7 cellular contexts compared by ENCODE assay signal in the genomic region with DNA sequence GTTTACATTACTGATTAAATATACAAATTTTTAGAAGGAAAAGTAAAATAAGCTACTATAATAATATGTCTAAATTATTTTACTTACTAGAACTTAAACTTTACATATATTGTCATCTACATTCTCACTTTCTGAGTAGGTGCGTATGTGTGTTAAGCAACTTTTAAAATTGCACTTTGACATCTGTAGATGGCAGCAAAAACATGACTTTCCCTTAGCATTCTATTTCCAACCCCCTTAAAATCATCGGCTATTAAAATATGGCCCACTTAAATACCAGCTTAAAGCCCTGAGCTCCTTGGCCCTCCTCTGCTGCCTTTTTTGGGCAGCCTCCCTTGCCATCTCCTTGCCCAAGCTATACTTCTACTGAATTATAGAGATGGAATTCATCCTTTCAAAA.
A peak's percentile ranks its signal among the peaks of the same experiment; 100 is the strongest.
DNase-seq lines count a peak whose midpoint lies in the region; ATAC-seq and TF ChIP-seq lines count a peak whose summit lies in the region.

No MANE protein-coding gene starts in this region.

- no peaks in the 10 kb centered on the region for H3K79me2 ChIP-seq in mammary epithelial cell (ENCODE audit: insufficient read depth, low read length)

- CTCF ChIA-PET in mammary epithelial cell (lab: Charles Lee; ENCODE audit: low non-redundant PET), result interaction anchor here (0.6 to 1.2 kb wide), 4 partner anchors 277 to 566 kb away, joined by 3 to 8 read pairs (median 4); a partner anchor contains a TSS

- ATAC-seq in psoas muscle (no peak), HG03025 (IDR thresholded peaks at IDR 0.05; ENCODE audit: low FRiP score, unreplicated experiment) (no peak)

- H3K4me3 ChIP-seq in GM12875 (ENCODE audit: low read depth, low read length) (no peak overlapping the region), mammary epithelial cell (replicated peaks in 1 of 3; ENCODE audit: insufficient read depth in 1 of 3, low read depth in 2 of 3, low read length in 3 of 3) (no peak overlapping the region), psoas muscle (no peak overlapping the region), stomach (no peak overlapping the region)

- intact Hi-C loops in mammary epithelial cell (cut with micrococcal nuclease) (loop anchor here (1.0 to 10.0 kb wide), 4 partner anchors 147 to 566 kb away; no protein-coding TSS in a partner anchor), psoas muscle (cut with DNase I) (loop anchor here (10.0 kb wide), 1 partner anchor 575 kb away; no protein-coding TSS in a partner anchor), stomach (cut with DNase I; ENCODE audit: low total_unique reads) (no loop called here)

- no peak overlapping the region for H3K9ac ChIP-seq in mammary epithelial cell (ENCODE audit: insufficient read depth, low read length)

- TF ChIP-seq POLR2A in stomach (IDR thresholded peaks at IDR 0.05), result no peak

- H3K27me3 ChIP-seq in mammary epithelial cell (ENCODE audit: insufficient read depth, low read length) (no peaks in the 10 kb centered on the region), psoas muscle (ENCODE audit: insufficient read depth in 3 of 3, low read length in 2 of 3) (no peaks in the 10 kb centered on the region), stomach (no peaks in the 10 kb centered on the region)

- H3K36me3 ChIP-seq in mammary epithelial cell (ENCODE audit: insufficient read depth, low read length) (no peaks in the 10 kb centered on the region), psoas muscle (ENCODE audit: insufficient read depth in 1 of 2, low read depth in 1 of 2) (no peaks in the 10 kb centered on the region), stomach (no peaks in the 10 kb centered on the region)

- no peak overlapping the region for H3K27ac ChIP-seq in mammary epithelial cell (ENCODE audit: insufficient read depth, low read depth, low read length)
- no peak overlapping the region for H3K27ac ChIP-seq in psoas muscle
- no peak overlapping the region for H3K27ac ChIP-seq in stomach

- no peak overlapping the region for H2AFZ ChIP-seq in mammary epithelial cell (ENCODE audit: low read depth, low read length)

- WGBS in mammary epithelial cell (ENCODE audit: low coverage, missing lambda C conversion rate), result 0% methylated on average over 2 of the region's 2 CpGs
- WGBS in psoas muscle, 3 donors, result 25 to 47% (median 38%) methylated on average over 2 of the region's 2 CpGs
- 17 to 28% (median 24%) methylated on average over 2 of the region's 2 CpGs for WGBS in stomach, 5 donors

- in situ Hi-C loops in mammary epithelial cell (cut with MboI; ENCODE audit: low sequenced_read_pairs in 2 of 2), result loop anchor here (10.0 kb wide), 1 partner anchor 565 kb away; no protein-coding TSS in a partner anchor

- peak; percentile 11; the same call in 1 of the 2 replicates for TF ChIP-seq CTCF in GM12875 (IDR thresholded peaks at IDR 0.05; ENCODE audit: borderline replicate concordance, insufficient read depth, low read depth, low read length)
- TF ChIP-seq CTCF in LNCAP (IDR thresholded peaks at IDR 0.05), result peak; percentile 47
- peak; percentile 34 to 53 for TF ChIP-seq CTCF in mammary epithelial cell (conservative IDR thresholded peaks at IDR 0.05 in 1 of 2, IDR thresholded peaks at IDR 0.05 in 1 of 2; ENCODE audit: extremely low read depth in 1 of 2, insufficient read depth in 1 of 2, low read depth in 1 of 2, low read length in 2 of 2)
- peak; percentile 25 for TF ChIP-seq CTCF in psoas muscle (IDR thresholded peaks at IDR 0.05)
- peak in 2 of 7 experiments; percentile 9 to 22 for TF ChIP-seq CTCF in stomach (IDR thresholded peaks at IDR 0.05)

- DNase-seq in mammary epithelial cell (no peak), psoas muscle (no peak), stomach (no peak)
- DNase-seq in activated CD4-positive, alpha-beta T cell treated with anti-CD3 and anti-CD28 coated beads, Interleukin-2, amount 50 U/mL, for 4 hours, result no peak

- no peak for TF ChIP-seq EP300 in stomach (IDR thresholded peaks at IDR 0.05)

- dilution Hi-C loops in mammary epithelial cell (cut with HindIII; ENCODE audit: low sequenced_read_pairs), result loop anchor here (10.0 kb wide), 1 partner anchor 145 kb away; no protein-coding TSS in a partner anchor

- BruUV-seq in mammary epithelial cell (replicated peaks; lab: Mats Ljungman, UMichigan), result no TSS peak

- no peak overlapping the region for H3K4me2 ChIP-seq in mammary epithelial cell (ENCODE audit: insufficient read depth, low read depth, low read length)

- H4K20me1 ChIP-seq in mammary epithelial cell (ENCODE audit: insufficient read depth, low read length), result no peaks in the 10 kb centered on the region

- no peaks in the 10 kb centered on the region for H3K9me3 ChIP-seq in mammary epithelial cell (replicated peaks; ENCODE audit: insufficient read depth, low read length)
- no peaks in the 10 kb centered on the region for H3K9me3 ChIP-seq in psoas muscle
- no peaks in the 10 kb centered on the region for H3K9me3 ChIP-seq in stomach

- H3K4me1 ChIP-seq in mammary epithelial cell (ENCODE audit: insufficient read depth, low read length) (no peaks in the 10 kb centered on the region), psoas muscle (no peaks in the 10 kb centered on the region), stomach (peaks cover 0 to 11% (median 2%) of the 10 kb centered on the region in 4 donors)
